17 cellular contexts compared by ENCODE assay signal in the genomic region with DNA sequence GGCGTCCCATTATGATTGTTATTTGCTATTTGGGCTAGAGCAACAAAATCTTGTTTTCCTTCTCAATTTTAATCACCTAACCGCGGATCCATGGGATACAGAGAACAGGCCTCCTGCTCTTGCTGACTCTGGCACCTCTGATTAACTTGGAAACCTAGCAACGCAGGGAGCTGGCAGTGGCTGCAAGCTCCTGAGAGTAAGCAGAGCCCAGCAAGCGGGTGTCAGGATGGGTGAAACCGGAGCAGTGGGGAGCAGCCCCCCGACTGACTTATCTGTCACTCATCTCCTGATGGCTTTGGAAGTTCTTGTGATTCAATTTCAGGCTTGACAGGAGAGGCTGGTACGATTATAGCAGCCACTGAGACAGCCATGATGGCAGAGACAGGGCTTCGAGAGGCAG. TPM values are rescaled to one million over a fixed set of nuclear protein-coding genes. Genes with fewer than 3 reads are reported as not detected.
DNase-seq lines count a peak whose midpoint lies in the region; ATAC-seq, FAIRE-seq and TF ChIP-seq lines count a peak whose summit lies in the region.
"Had no signal": no experiment of that assay in that cellular context is flagged by ENCODE, and none has a peak within 500 bp of the region (broad histone marks: within the 10 kb centered on the region; RNA-seq: fewer than 3 reads in every experiment).

No MANE protein-coding gene starts in this region.

- FAIRE-seq in islet of Langerhans (lab: Jason Lieb, UNC) = peak; percentile 96
- FAIRE-seq: GM12878 had no signal

- ATAC-seq in GM18511 (IDR thresholded peaks at IDR 0.05; ENCODE audit: unreplicated experiment) = no peak
- ATAC-seq: GM12878, GM23338, Panc1 had no signal

- H3K27me3 ChIP-seq in endocrine pancreas (ENCODE audit: control insufficient read depth, insufficient read depth, low read length) (no peaks in the 10 kb centered on the region), sigmoid colon (no peaks in the 10 kb centered on the region)

- H3K4me3 ChIP-seq in endocrine pancreas (ENCODE audit: control insufficient read depth, insufficient read depth, low read length) (no peak overlapping the region), sigmoid colon (no peak overlapping the region)
- H3K4me3 ChIP-seq: GM12878, GM23338 had no signal

- DNase-seq in DMS 273 (lab: John Stamatoyannopoulos, UW; ENCODE audit: unreplicated experiment) (peak; percentile 19), DMS 273 treated with DMSO at 0.1 percent for 48 hours (lab: John Stamatoyannopoulos, UW) (no peak), sigmoid colon (peak; percentile 92), NCI-H2107 (lab: John Stamatoyannopoulos, UW) (no peak), GM10266 (ENCODE audit: extremely low spot score) (no peak)
- DNase-seq: DMS53, NCI-H1436 treated with DMSO at 0.1 percent for 48 hours, NCI-H748 treated with DMSO at 0.1 percent for 48 hours, SHP77 treated with DMSO at 0.1 percent for 48 hours had no signal

- H3K9me3 ChIP-seq in endocrine pancreas (ENCODE audit: control insufficient read depth, low read length) (no peaks in the 10 kb centered on the region), sigmoid colon (no peaks in the 10 kb centered on the region)

- peak overlapping the region; percentile 55 for H3K9ac ChIP-seq in endocrine pancreas (ENCODE audit: control insufficient read depth, insufficient read depth, low read length)

- H3K27ac ChIP-seq in sigmoid colon = peak overlapping the region; percentile 57 to 87 (median 86)
- H3K27ac ChIP-seq: 22Rv1, HL-60 had no signal

- WGBS in sigmoid colon, 2 donors = 87 to 92% methylated on average over 9 of the region's 9 CpGs

- TF ChIP-seq CTCF in sigmoid colon (IDR thresholded peaks at IDR 0.05) = no peak
- no peak for TF ChIP-seq CTCF in GM10266 (IDR thresholded peaks at IDR 0.05; ENCODE audit: control insufficient read depth, insufficient read depth, low read depth, missing control alignments)

- TF ChIP-seq POLR2A in sigmoid colon (IDR thresholded peaks at IDR 0.05) = no peak

- no peaks in the 10 kb centered on the region for H3K4me1 ChIP-seq in endocrine pancreas (ENCODE audit: control insufficient read depth, insufficient read depth, low read length)
- H3K4me1 ChIP-seq in sigmoid colon = peaks cover 0 to 56% (median 48%) of the 10 kb centered on the region in 4 donors

- intact Hi-C loops in sigmoid colon (cut with DNase I) = loop anchor here (2.0 kb wide), 1 partner anchor 45 kb away; a partner anchor contains a TSS

- TF ChIP-seq EP300 in sigmoid colon (IDR thresholded peaks at IDR 0.05) = peak in 2 of 4 donors; percentile 31 to 62

- H3K36me3 ChIP-seq in endocrine pancreas (ENCODE audit: control insufficient read depth, insufficient read depth, low read length) (no peaks in the 10 kb centered on the region), sigmoid colon (no peaks in the 10 kb centered on the region)

RNA-seq across cellular contexts. Expression of a gene that starts 45.5 kb away (rescaled TPM):
- total RNA-seq in sigmoid colon = 10 to 100 TPM; 68.1 to 87.6 (median 76.0) TPM
- polyA plus RNA-seq in sigmoid colon = 10 to 100 TPM; 44.0 to 57.3 (median 46.2) TPM

Comparison
In these comparisons a context has a peak if more than half of its experiments do, and no peak if none do; other contexts are left out.
1. DNase-seq: peak in DMS 273 (single experiment) and sigmoid colon (single experiment); none in DMS 273 treated with DMSO at 0.1 percent for 48 hours (single experiment), NCI-H2107 (single experiment) and GM10266 (single experiment).